In genomic region chr3:38792983-38793382, GRCh38 we compare ENCODE assay signal across 30 cellular contexts. TPM values are rescaled to one million over a fixed set of nuclear protein-coding genes. Genes with fewer than 3 reads are reported as not detected.
"Had no signal": no experiment of that assay in that cellular context is flagged by ENCODE, and none has a peak within 500 bp of the region (broad histone marks: within the 10 kb centered on the region; RNA-seq: fewer than 3 reads in every experiment).

No MANE protein-coding gene starts in this region.

- H3K4me1 ChIP-seq: stomach, suprapubic skin, testis, thyroid gland, tibial artery, tibial nerve, transverse colon, upper lobe of left lung, upper lobe of right lung, uterus, vagina had no signal

- H3K9me3 ChIP-seq: stomach, suprapubic skin, testis, thoracic aorta, thyroid gland, tibial artery, tibial nerve, transverse colon, upper lobe of left lung, upper lobe of right lung, uterus, vagina had no signal

- H3K4me3 ChIP-seq: stomach, suprapubic skin, testis, thoracic aorta, thyroid gland, tibial artery, tibial nerve, transverse colon, upper lobe of left lung, upper lobe of right lung, uterus, vagina had no signal

- H3K36me3 ChIP-seq: stomach, suprapubic skin, thoracic aorta, thyroid gland, tibial artery, tibial nerve, transverse colon, upper lobe of left lung, upper lobe of right lung, uterus, vagina had no signal

- FAIRE-seq: urothelium cell line had no signal

- DNase-seq: stimulated activated CD4-positive, alpha-beta T cell treated with anti-CD3 and anti-CD28 coated beads, Interleukin-2, amount 100 ng/mL, for 48 hours; stimulated activated CD4-positive, alpha-beta T cell treated with anti-CD3 and anti-CD28 coated beads, Interleukin-4, amount 100 ng/mL, for 1 hour; stimulated activated CD4-positive, alpha-beta T cell treated with anti-CD3 and anti-CD28 coated beads, Interleukin-4, amount 100 ng/mL, for 24 hours; stimulated activated CD4-positive, alpha-beta T cell treated with anti-CD3 and anti-CD28 coated beads, Interleukin-4, amount 100 ng/mL, for 4 hours; stimulated activated CD8-positive, alpha-beta memory T cell treated with anti-CD3 and anti-CD28 coated beads, Interleukin-4, amount 100 ng/mL, for 48 hours; stimulated activated naive B cell treated with anti-CD40 and anti-IgM and Interleukin-4, amounts not matched to agents 10 μg/mL and 1 μg/mL and 100 μg/mL, for 72 hours; stimulated activated naive CD4-positive, alpha-beta T cell; stimulated activated naive CD4-positive, alpha-beta T cell treated with Interleukin-2 at 50 U/mL for 16 hours; stimulated activated naive CD8-positive, alpha-beta T cell treated with anti-CD3 and anti-CD28 coated beads, Interleukin-15, amount 100 ng/mL, for 72 hours; stimulated activated naive CD8-positive, alpha-beta T cell treated with anti-CD3 and anti-CD28 coated beads, Interleukin-15, Interleukin-2, amounts not matched to agents 100 U/mL and 50 U/mL, for 24 hours; stomach; substantia nigra; testis; thyroid gland; tibial artery; transverse colon; trophoblast cell; upper lobe of left lung; upper lobe of right lung; uterus had no signal

- ATAC-seq: stimulated activated memory B cell treated with anti-CD40 and anti-IgM and Interleukin-4, amounts not matched to agents 10 μg/mL and 1 μg/mL and 100 μg/mL, for 72 hours; stimulated activated naive B cell treated with anti-CD40 and anti-IgM and Interleukin-4, amounts not matched to agents 10 μg/mL and 1 μg/mL and 100 μg/mL, for 72 hours; stimulated activated naive CD8-positive, alpha-beta T cell treated with anti-CD3 and anti-CD28 coated beads, Interleukin-15, amount 100 ng/mL, for 72 hours; stimulated activated naive CD8-positive, alpha-beta T cell treated with anti-CD3 and anti-CD28 coated beads, Interleukin-15, Interleukin-2, amounts not matched to agents 100 U/mL and 50 U/mL, for 24 hours; upper lobe of right lung had no signal

- H3K27me3 ChIP-seq: stomach, testis, thyroid gland, tibial artery, tibial nerve, upper lobe of left lung, uterus, vagina had no signal

- H3K27ac ChIP-seq: stomach, suprapubic skin, testis, thoracic aorta, thyroid gland, tibial artery, tibial nerve, transverse colon, upper lobe of left lung, upper lobe of right lung, uterus, vagina had no signal

RNA-seq across cellular contexts. Expression of gene SCN10A, which starts 23.0 kb away (rescaled TPM):
- total RNA-seq: stomach, subcutaneous adipose tissue, suprapubic skin, temporal lobe, thoracic aorta, thyroid gland, tibial nerve, transverse colon, upper lobe of left lung, upper lobe of right lung, ureter, urinary bladder, uterus, vagina had no signal
- polyA plus RNA-seq: stomach, urinary bladder had no signal
